Comparison of ENCODE assay signal across 1 cellular context in the genomic region with DNA sequence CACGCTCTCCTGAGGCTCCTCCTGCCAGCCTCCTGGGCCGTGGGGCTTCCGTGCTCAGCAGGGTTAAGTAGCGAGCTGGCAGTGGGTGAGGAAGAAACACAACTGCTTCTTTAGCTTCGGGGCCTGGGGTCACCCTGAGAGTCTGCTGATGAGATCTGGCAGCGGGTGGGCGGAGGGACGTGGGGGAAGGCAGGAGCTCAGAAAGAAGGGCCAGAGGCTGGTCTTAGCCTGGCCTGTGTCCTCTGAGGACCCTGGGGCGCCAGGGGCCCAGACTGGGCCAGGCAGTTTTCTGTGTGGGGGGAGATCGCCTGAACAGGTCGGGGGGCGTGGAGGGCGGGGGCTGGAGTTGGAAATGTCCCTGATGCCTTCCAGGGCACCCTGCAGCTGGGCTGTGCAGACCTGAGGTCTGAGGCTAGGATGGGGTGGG.
TF ChIP-seq lines count a peak whose summit lies in the region.

No MANE protein-coding gene starts in this region.

TF ChIP-seq in HepG2, 621 proteins besides CTCF, POLR2A, EP300 and RAD21 (continued from another document and continues in another):
- TF ChIP-seq, protein P1, sequence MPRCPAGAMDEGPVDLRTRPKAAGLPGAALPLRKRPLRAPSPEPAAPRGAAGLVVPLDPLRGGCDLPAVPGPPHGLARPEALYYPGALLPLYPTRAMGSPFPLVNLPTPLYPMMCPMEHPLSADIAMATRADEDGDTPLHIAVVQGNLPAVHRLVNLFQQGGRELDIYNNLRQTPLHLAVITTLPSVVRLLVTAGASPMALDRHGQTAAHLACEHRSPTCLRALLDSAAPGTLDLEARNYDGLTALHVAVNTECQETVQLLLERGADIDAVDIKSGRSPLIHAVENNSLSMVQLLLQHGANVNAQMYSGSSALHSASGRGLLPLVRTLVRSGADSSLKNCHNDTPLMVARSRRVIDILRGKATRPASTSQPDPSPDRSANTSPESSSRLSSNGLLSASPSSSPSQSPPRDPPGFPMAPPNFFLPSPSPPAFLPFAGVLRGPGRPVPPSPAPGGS (CRISPR knock-in tag; IDR thresholded peaks at IDR 0.05): no peak
- TF ChIP-seq ZNF446 (CRISPR knock-in tag; IDR thresholded peaks at IDR 0.05) (0 out of 2 replicates have a peak, but pooled peaks have one; percentile 36), MIER3 (CRISPR knock-in tag; IDR thresholded peaks at IDR 0.05; ENCODE audit: borderline replicate concordance) (no peak), ZNF670 (CRISPR knock-in tag; IDR thresholded peaks at IDR 0.05; ENCODE audit: borderline replicate concordance) (peak; percentile 10; the same call in 1 of the 2 replicates), HMG20A (CRISPR knock-in tag; IDR thresholded peaks at IDR 0.05; ENCODE audit: borderline replicate concordance) (no peak), MAFF (IDR thresholded peaks at IDR 0.05; ENCODE audit: low read depth, low read length) (no peak), NBN (conservative IDR thresholded peaks at IDR 0.05) (no peak), ZNF607 (CRISPR knock-in tag; IDR thresholded peaks at IDR 0.05; ENCODE audit: borderline replicate concordance) (0 out of 2 replicates have a peak, but pooled peaks have one; percentile 8), ZNF616 (CRISPR knock-in tag; IDR thresholded peaks at IDR 0.05; ENCODE audit: low read depth) (peak; percentile 14; the same call in 1 of the 2 replicates), REPIN1 (CRISPR knock-in tag; IDR thresholded peaks at IDR 0.05; ENCODE audit: borderline replicate concordance, low read depth) (peak; percentile 15), KLF6 (CRISPR knock-in tag; IDR thresholded peaks at IDR 0.05) (no peak), CSRNP1 (CRISPR knock-in tag; IDR thresholded peaks at IDR 0.05) (no peak), ZNF224 (CRISPR knock-in tag; IDR thresholded peaks at IDR 0.05) (0 out of 2 replicates have a peak, but pooled peaks have one; percentile 45), ZNF234 (CRISPR knock-in tag; conservative IDR thresholded peaks at IDR 0.05) (no peak), KLF16 (CRISPR knock-in tag; IDR thresholded peaks at IDR 0.05) (peak in 1 of 2 experiments; percentile 2; a peak in 1 of 4 replicates), PRDM15 (CRISPR knock-in tag; IDR thresholded peaks at IDR 0.05) (peak; percentile 1; the same call in 1 of the 2 replicates), RCOR2 (CRISPR knock-in tag; IDR thresholded peaks at IDR 0.05) (no peak), ZNF713 (CRISPR knock-in tag; IDR thresholded peaks at IDR 0.05) (no peak), ZEB1 (IDR thresholded peaks at IDR 0.05; ENCODE audit: insufficient replicate concordance, low read depth) (peak; percentile 4), HNF4G (IDR thresholded peaks at IDR 0.05; ENCODE audit: borderline replicate concordance, low read depth, low read length) (no peak), HNF4G (CRISPR knock-in tag; IDR thresholded peaks at IDR 0.05; ENCODE audit: borderline replicate concordance, low read depth) (no peak), ZNF510 (CRISPR knock-in tag; IDR thresholded peaks at IDR 0.05; ENCODE audit: low read depth) (no peak; the same call in 1 of the 2 replicates), ZNF816 (CRISPR knock-in tag; IDR thresholded peaks at IDR 0.05; ENCODE audit: borderline replicate concordance) (peak; percentile 3; the same call in 1 of the 2 replicates), ZNF143 (CRISPR knock-in tag; IDR thresholded peaks at IDR 0.05) (no peak), GFI1 (CRISPR knock-in tag; IDR thresholded peaks at IDR 0.05; ENCODE audit: borderline replicate concordance) (peak; percentile 77), ZSCAN30 (CRISPR knock-in tag; IDR thresholded peaks at IDR 0.05) (no peak), NR2F6 (IDR thresholded peaks at IDR 0.05) (no peak; the same call in 1 of the 2 replicates), NR2F6 (CRISPR knock-in tag; IDR thresholded peaks at IDR 0.05) (no peak), ZNF569 (CRISPR knock-in tag; IDR thresholded peaks at IDR 0.05; ENCODE audit: borderline replicate concordance) (0 out of 2 replicates have a peak, but pooled peaks have one; percentile 11), RNF219 (CRISPR knock-in tag; IDR thresholded peaks at IDR 0.05) (no peak), ZNF775 (CRISPR knock-in tag; IDR thresholded peaks at IDR 0.05; ENCODE audit: borderline replicate concordance) (0 out of 2 replicates have a peak, but pooled peaks have one; percentile 13), ZNF430 (CRISPR knock-in tag; IDR thresholded peaks at IDR 0.05) (no peak; the same call in 1 of the 2 replicates), ZNF615 (CRISPR knock-in tag; IDR thresholded peaks at IDR 0.05; ENCODE audit: borderline replicate concordance) (no peak)
- TF ChIP-seq, protein P2, sequence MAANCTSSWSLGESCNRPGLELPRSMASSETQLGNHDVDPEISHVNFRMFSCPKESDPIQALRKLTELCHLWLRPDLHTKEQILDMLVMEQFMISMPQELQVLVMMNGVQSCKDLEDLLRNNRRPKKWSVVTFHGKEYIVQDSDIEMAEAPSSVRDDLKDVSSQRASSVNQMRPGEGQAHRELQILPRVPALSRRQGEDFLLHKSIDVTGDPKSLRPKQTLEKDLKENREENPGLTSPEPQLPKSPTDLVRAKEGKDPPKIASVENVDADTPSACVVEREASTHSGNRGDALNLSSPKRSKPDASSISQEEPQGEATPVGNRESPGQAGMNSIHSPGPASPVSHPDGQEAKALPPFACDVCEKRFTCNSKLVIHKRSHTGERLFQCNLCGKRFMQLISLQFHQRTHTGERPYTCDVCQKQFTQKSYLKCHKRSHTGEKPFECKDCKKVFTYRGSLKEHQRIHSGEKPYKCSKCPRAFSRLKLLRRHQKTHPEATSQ (CRISPR knock-in tag; IDR thresholded peaks at IDR 0.05; ENCODE audit: borderline replicate concordance): no peak
- TF ChIP-seq, protein P3, sequence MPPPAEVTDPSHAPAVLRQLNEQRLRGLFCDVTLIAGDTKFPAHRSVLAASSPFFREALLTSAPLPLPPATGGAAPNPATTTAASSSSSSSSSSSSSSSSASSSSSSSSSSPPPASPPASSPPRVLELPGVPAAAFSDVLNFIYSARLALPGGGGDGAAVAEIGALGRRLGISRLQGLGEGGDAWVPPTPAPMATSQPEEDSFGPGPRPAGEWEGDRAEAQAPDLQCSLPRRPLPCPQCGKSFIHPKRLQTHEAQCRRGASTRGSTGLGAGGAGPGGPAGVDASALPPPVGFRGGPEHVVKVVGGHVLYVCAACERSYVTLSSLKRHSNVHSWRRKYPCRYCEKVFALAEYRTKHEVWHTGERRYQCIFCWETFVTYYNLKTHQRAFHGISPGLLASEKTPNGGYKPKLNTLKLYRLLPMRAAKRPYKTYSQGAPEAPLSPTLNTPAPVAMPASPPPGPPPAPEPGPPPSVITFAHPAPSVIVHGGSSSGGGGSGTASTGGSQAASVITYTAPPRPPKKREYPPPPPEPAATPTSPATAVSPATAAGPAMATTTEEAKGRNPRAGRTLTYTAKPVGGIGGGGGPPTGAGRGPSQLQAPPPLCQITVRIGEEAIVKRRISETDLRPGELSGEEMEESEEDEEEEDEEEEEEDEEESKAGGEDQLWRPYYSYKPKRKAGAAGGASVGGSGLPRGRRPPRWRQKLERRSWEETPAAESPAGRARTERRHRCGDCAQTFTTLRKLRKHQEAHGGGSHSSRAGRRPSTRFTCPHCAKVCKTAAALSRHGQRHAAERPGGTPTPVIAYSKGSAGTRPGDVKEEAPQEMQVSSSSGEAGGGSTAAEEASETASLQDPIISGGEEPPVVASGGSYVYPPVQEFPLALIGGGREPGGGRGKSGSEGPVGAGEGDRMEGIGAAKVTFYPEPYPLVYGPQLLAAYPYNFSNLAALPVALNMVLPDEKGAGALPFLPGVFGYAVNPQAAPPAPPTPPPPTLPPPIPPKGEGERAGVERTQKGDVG (CRISPR knock-in tag; IDR thresholded peaks at IDR 0.05; ENCODE audit: borderline replicate concordance): no peak
- TF ChIP-seq, protein P4, sequence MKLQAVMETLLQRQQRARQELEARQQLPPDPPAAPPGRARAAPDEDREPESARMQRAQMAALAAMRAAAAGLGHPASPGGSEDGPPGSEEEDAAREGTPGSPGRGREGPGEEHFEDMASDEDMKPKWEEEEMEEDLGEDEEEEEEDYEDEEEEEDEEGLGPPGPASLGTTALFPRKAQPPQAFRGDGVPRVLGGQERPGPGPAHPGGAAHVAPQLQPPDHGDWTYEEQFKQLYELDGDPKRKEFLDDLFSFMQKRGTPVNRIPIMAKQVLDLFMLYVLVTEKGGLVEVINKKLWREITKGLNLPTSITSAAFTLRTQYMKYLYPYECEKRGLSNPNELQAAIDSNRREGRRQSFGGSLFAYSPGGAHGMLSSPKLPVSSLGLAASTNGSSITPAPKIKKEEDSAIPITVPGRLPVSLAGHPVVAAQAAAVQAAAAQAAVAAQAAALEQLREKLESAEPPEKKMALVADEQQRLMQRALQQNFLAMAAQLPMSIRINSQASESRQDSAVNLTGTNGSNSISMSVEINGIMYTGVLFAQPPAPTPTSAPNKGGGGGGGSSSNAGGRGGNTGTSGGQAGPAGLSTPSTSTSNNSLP (IDR thresholded peaks at IDR 0.05; ENCODE audit: low read depth, low read length): no peak
- TF ChIP-seq, protein P5, sequence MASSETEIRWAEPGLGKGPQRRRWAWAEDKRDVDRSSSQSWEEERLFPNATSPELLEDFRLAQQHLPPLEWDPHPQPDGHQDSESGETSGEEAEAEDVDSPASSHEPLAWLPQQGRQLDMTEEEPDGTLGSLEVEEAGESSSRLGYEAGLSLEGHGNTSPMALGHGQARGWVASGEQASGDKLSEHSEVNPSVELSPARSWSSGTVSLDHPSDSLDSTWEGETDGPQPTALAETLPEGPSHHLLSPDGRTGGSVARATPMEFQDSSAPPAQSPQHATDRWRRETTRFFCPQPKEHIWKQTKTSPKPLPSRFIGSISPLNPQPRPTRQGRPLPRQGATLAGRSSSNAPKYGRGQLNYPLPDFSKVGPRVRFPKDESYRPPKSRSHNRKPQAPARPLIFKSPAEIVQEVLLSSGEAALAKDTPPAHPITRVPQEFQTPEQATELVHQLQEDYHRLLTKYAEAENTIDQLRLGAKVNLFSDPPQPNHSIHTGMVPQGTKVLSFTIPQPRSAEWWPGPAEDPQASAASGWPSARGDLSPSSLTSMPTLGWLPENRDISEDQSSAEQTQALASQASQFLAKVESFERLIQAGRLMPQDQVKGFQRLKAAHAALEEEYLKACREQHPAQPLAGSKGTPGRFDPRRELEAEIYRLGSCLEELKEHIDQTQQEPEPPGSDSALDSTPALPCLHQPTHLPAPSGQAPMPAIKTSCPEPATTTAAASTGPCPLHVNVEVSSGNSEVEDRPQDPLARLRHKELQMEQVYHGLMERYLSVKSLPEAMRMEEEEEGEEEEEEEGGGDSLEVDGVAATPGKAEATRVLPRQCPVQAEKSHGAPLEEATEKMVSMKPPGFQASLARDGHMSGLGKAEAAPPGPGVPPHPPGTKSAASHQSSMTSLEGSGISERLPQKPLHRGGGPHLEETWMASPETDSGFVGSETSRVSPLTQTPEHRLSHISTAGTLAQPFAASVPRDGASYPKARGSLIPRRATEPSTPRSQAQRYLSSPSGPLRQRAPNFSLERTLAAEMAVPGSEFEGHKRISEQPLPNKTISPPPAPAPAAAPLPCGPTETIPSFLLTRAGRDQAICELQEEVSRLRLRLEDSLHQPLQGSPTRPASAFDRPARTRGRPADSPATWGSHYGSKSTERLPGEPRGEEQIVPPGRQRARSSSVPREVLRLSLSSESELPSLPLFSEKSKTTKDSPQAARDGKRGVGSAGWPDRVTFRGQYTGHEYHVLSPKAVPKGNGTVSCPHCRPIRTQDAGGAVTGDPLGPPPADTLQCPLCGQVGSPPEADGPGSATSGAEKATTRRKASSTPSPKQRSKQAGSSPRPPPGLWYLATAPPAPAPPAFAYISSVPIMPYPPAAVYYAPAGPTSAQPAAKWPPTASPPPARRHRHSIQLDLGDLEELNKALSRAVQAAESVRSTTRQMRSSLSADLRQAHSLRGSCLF (CRISPR knock-in tag; IDR thresholded peaks at IDR 0.05; ENCODE audit: borderline replicate concordance): no peak
